Comparison of ENCODE assay signal across 15 cellular contexts in genomic region chr2:63064197-63064596, GRCh38.
"Had no signal": no experiment of that assay in that cellular context is flagged by ENCODE, and none has a peak within 500 bp of the region (broad histone marks: within the 10 kb centered on the region; RNA-seq: fewer than 3 reads in every experiment).

No MANE protein-coding gene starts in this region.

- DNase-seq: activated CD4-positive, alpha-beta T cell treated with anti-CD3 and anti-CD28 coated beads, Interleukin-2, amount 50 U/mL, for 1 hour; activated naive CD4-positive, alpha-beta T cell treated with Interleukin-2 at 50 U/mL for 16 hours; activated T-cell treated with anti-CD3 and anti-CD28 coated beads for 4 hours; anterior cingulate cortex; brain microvascular endothelial cell; cerebellar nuclear complex; head of caudate nucleus; immature natural killer cell; mesenchymal stem cell; naive thymus-derived CD8-positive, alpha-beta T cell; pancreas; stimulated activated CD4-positive, alpha-beta T cell treated with anti-CD3 and anti-CD28 coated beads, Interleukin-1b, Interleukin-23, amount 100 ng/mL, for 48 hours; stomach; upper lobe of right lung had no signal

- ATAC-seq: naive thymus-derived CD8-positive, alpha-beta T cell; pancreas; upper lobe of right lung; WTC11 had no signal
